1 cellular context compared by ENCODE assay signal in genomic region chr21:36485476-36485875, GRCh38.
TF ChIP-seq lines count a peak whose summit lies in the region.

No MANE protein-coding gene starts in this region.

TF ChIP-seq in K562, 482 proteins besides CTCF, POLR2A, EP300 and RAD21 (continued from another document):
- TF ChIP-seq ZBTB40 (IDR thresholded peaks at IDR 0.05) (peak; percentile 73), ZBTB40 (CRISPR knock-in tag; IDR thresholded peaks at IDR 0.05) (no peak)
